ENCODE assay signal across 1 cellular context in genomic region chr5:67149933-67150523, GRCh38.
TF ChIP-seq lines count a peak whose summit lies in the region.

No MANE protein-coding gene starts in this region.

TF ChIP-seq in liver, 16 proteins besides CTCF, POLR2A, EP300 and RAD21 (continued from another document):
- TF ChIP-seq, protein P1, sequence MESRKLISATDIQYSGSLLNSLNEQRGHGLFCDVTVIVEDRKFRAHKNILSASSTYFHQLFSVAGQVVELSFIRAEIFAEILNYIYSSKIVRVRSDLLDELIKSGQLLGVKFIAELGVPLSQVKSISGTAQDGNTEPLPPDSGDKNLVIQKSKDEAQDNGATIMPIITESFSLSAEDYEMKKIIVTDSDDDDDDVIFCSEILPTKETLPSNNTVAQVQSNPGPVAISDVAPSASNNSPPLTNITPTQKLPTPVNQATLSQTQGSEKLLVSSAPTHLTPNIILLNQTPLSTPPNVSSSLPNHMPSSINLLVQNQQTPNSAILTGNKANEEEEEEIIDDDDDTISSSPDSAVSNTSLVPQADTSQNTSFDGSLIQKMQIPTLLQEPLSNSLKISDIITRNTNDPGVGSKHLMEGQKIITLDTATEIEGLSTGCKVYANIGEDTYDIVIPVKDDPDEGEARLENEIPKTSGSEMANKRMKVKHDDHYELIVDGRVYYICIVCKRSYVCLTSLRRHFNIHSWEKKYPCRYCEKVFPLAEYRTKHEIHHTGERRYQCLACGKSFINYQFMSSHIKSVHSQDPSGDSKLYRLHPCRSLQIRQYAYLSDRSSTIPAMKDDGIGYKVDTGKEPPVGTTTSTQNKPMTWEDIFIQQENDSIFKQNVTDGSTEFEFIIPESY (IDR thresholded peaks at IDR 0.05) = no peak
- TF ChIP-seq EGR1 (IDR thresholded peaks at IDR 0.05; ENCODE audit: low read depth in 2 of 2) = no peak
